8 cellular contexts compared by ENCODE assay signal in the genomic region with DNA sequence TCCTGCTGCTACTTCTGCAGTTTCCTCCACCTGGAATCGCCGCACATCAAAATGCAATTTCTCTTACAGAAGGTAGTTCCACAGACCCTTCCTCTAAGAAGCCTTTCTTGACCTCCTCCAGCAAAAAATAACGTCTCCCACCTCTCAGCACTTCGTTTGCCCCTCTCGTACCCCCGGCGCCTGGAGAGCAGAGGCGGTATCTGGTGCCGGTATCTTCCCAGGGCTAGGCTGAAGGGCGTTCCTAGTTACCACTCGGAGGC. TPM values are rescaled to one million over a fixed set of nuclear protein-coding genes. Genes with fewer than 3 reads are reported as not detected.
A peak's percentile ranks its signal among the peaks of the same experiment; 100 is the strongest.
DNase-seq lines count a peak whose midpoint lies in the region; ATAC-seq, FAIRE-seq and TF ChIP-seq lines count a peak whose summit lies in the region.

No MANE protein-coding gene starts in this region.

- H3K4ac ChIP-seq in IMR-90 (ENCODE audit: low read depth, low read length) = peak overlapping the region; percentile 69

- TF ChIP-seq RAD21 in IMR-90 (IDR thresholded peaks at IDR 0.05; ENCODE audit: low read length) = no peak

- H2AFZ ChIP-seq in IMR-90 (replicated peaks; ENCODE audit: low read length, poor library complexity) = peak overlapping the region; percentile 100

- no peak overlapping the region for H2BK120ac ChIP-seq in IMR-90 (ENCODE audit: low read depth, low read length)

- POLR2A ChIA-PET in IMR-90 (lab: Charles Lee; ENCODE audit: unreplicated experiment) = no interaction called here

- CTCF ChIA-PET in IMR-90 (lab: Yijun Ruan, JAX) = interaction anchor here (0.6 to 1.5 kb wide), 8 partner anchors 9 to 200 kb away, joined by 3 to 6 read pairs (median 4); no protein-coding TSS in a partner anchor

- peak overlapping the region; percentile 34; the same call in 1 of the 2 replicates for H3K56ac ChIP-seq in IMR-90 (ENCODE audit: extremely low read depth, insufficient read depth, low read length)

- H3K36me3 ChIP-seq in DOHH2 (ENCODE audit: control insufficient read depth, low read length) (peaks cover 48% of the 10 kb centered on the region), IMR-90 (ENCODE audit: control insufficient read depth, insufficient read depth, low read length) (peaks cover 9% of the 10 kb centered on the region), pancreas (peaks cover 0 to 9% (median 0%) of the 10 kb centered on the region in 3 donors)

- H2AK5ac ChIP-seq in IMR-90 (ENCODE audit: low read depth, low read length) = peak overlapping the region; percentile 40

- no peak for FAIRE-seq in pancreas (lab: Jason Lieb, UNC)

- no peak for DNase-seq in IMR-90
- no peak for DNase-seq in epithelial cell of esophagus (ENCODE audit: low read depth)
- no peak for DNase-seq in pancreas
- DNase-seq in NCI-H345 (lab: John Stamatoyannopoulos, UW) = no peak
- DNase-seq in activated gamma-delta T cell treated with Interleukin-2 at 50 U/mL for 16 hours = no peak

- intact Hi-C loops in IMR-90 (cut with micrococcal nuclease) (no loop called here), pancreas (cut with DNase I) (no loop called here)

- peaks cover 6% of the 10 kb centered on the region for H3K9me1 ChIP-seq in IMR-90 (ENCODE audit: insufficient read depth, low read length)

- H3K79me2 ChIP-seq in DOHH2 (ENCODE audit: control insufficient read depth, low read length) = peaks cover 61% of the 10 kb centered on the region

- dilution Hi-C loops in IMR-90 (cut with HindIII; ENCODE audit: low sequenced_read_pairs, unreplicated experiment) = no loop called here

- ATAC-seq in IMR-90 (ENCODE audit: low read depth) (no peak), pancreas (peak in 1 of 4 donors; percentile 37), GM18873 (IDR thresholded peaks at IDR 0.05; ENCODE audit: low FRiP score, unreplicated experiment) (no peak), HG02759 (IDR thresholded peaks at IDR 0.05; ENCODE audit: unreplicated experiment) (no peak)

- H3K23ac ChIP-seq in IMR-90 (ENCODE audit: low read depth, low read length) = peak overlapping the region; percentile 77

- H3K27ac ChIP-seq in DOHH2 (ENCODE audit: low read depth, low read length) = peak overlapping the region; percentile 64
- no peak overlapping the region; the same call in 1 of the 2 replicates for H3K27ac ChIP-seq in IMR-90 (ENCODE audit: insufficient read depth, low read length)
- H3K27ac ChIP-seq in pancreas = peak overlapping the region; percentile 7 to 74 (median 32)

- no TSS peak for BruUV-seq in IMR-90 (replicated peaks; lab: Mats Ljungman, UMichigan)

- H2AK9ac ChIP-seq in IMR-90 (replicated peaks; ENCODE audit: low read depth, low read length, poor library complexity) = peak overlapping the region; percentile 94

- peak overlapping the region; percentile 75 for H3K4me2 ChIP-seq in DOHH2 (ENCODE audit: low read length)
- H3K4me2 ChIP-seq in IMR-90 (ENCODE audit: low read depth, low read length) = peak overlapping the region; percentile 82

- H3K9me3 ChIP-seq in DOHH2 (ENCODE audit: control insufficient read depth, insufficient read depth, low read length) (no peaks in the 10 kb centered on the region), IMR-90 (ENCODE audit: control insufficient read depth, insufficient read depth, low read length) (no peaks in the 10 kb centered on the region), pancreas (no peaks in the 10 kb centered on the region)

- H3K27me3 ChIP-seq in DOHH2 (ENCODE audit: control insufficient read depth, low read length) = no peaks in the 10 kb centered on the region
- 0 out of 2 replicates have a peak, but pooled peaks cover 2% of the 10 kb centered on the region for H3K27me3 ChIP-seq in IMR-90 (ENCODE audit: control insufficient read depth, insufficient read depth, low read length)
- no peaks in the 10 kb centered on the region for H3K27me3 ChIP-seq in pancreas

- H3K79me1 ChIP-seq in IMR-90 (ENCODE audit: low read depth in 1 of 2, low read length in 2 of 2) = peaks cover 15 to 19% of the 10 kb centered on the region in 2 experiments

- H4K91ac ChIP-seq in IMR-90 (ENCODE audit: insufficient read depth, low read depth, low read length) = peak overlapping the region; percentile 33; the same call in 1 of the 2 replicates

- no peaks in the 10 kb centered on the region for H3K9me2 ChIP-seq in DOHH2 (replicated peaks; ENCODE audit: control insufficient read depth, low read length)

- no peak overlapping the region for H4K5ac ChIP-seq in IMR-90 (ENCODE audit: low read depth, low read length)

- peak overlapping the region; percentile 23 for H3K9ac ChIP-seq in IMR-90 (ENCODE audit: low read depth, low read length)

- H3K14ac ChIP-seq in IMR-90 (replicated peaks; ENCODE audit: low read depth, low read length) = peak overlapping the region; percentile 72

- H2BK5ac ChIP-seq in IMR-90 (ENCODE audit: low read depth, low read length, poor library complexity, severe bottlenecking) = no peak overlapping the region

- in situ Hi-C loops in IMR-90 (cut with MboI; ENCODE audit: low sequenced_read_pairs) = no loop called here

- no peak overlapping the region for H2BK15ac ChIP-seq in IMR-90 (ENCODE audit: low read depth, low read length)

- 0% methylated on average over 1 of the region's 11 CpGs; no CpG with 5 or more reads in 1 of the 2 experiments for WGBS in IMR-90 (ENCODE audit: extremely low coverage in 2 of 2, insufficient read length in 1 of 2), 2 experiments
- 0 to 2% methylated on average over 11 of the region's 11 CpGs for WGBS in pancreas, 2 donors

- H3F3A ChIP-seq in DOHH2 (ENCODE audit: control insufficient read depth, insufficient read depth) = no peaks in the 10 kb centered on the region

- H3K4me1 ChIP-seq in DOHH2 (ENCODE audit: control insufficient read depth, low read length) = peaks cover 26% of the 10 kb centered on the region
- H3K4me1 ChIP-seq in IMR-90 (ENCODE audit: control insufficient read depth, insufficient read depth, low read length) = peaks cover 3% of the 10 kb centered on the region; the same call in 1 of the 2 replicates
- peaks cover 0 to 6% (median 0%) of the 10 kb centered on the region in 3 donors for H3K4me1 ChIP-seq in pancreas

- peaks cover 16% of the 10 kb centered on the region; the same call in 1 of the 2 replicates for H4K20me1 ChIP-seq in DOHH2 (ENCODE audit: control insufficient read depth, insufficient read depth, low read depth, low read length)
- no peaks in the 10 kb centered on the region; the same call in 1 of the 2 replicates for H4K20me1 ChIP-seq in IMR-90 (ENCODE audit: insufficient read depth, low read length)

- H3K4me3 ChIP-seq in DOHH2 (ENCODE audit: low read length) (peak overlapping the region; percentile 99), IMR-90 (ENCODE audit: insufficient read depth, low read depth, low read length) (peak overlapping the region; percentile 64), epithelial cell of esophagus (ENCODE audit: low read length) (peak overlapping the region; percentile 82), pancreas (peak overlapping the region; percentile 66 to 71 (median 68))

- no peak overlapping the region for H2BK20ac ChIP-seq in IMR-90 (ENCODE audit: low read depth, low read length)

- no peak for TF ChIP-seq POLR2A in IMR-90 (IDR thresholded peaks at IDR 0.05; ENCODE audit: low read depth, low read length)

- H4K8ac ChIP-seq in IMR-90 (ENCODE audit: low read depth in 2 of 2, low read length in 2 of 2) = peak overlapping the region; percentile 55 to 80; a peak in 3 of 4 replicates

- TF ChIP-seq CTCF in DOHH2 (IDR thresholded peaks at IDR 0.05; ENCODE audit: low read depth, low read length, poor library complexity, severe bottlenecking) (no peak), IMR-90 (conservative IDR thresholded peaks at IDR 0.05; ENCODE audit: low read depth, low read length) (no peak), epithelial cell of esophagus (IDR thresholded peaks at IDR 0.05; ENCODE audit: insufficient read depth, low read depth, low read length, missing control alignments) (no peak), pancreas (IDR thresholded peaks at IDR 0.05) (no peak)

- H3K18ac ChIP-seq in IMR-90 (ENCODE audit: low read depth, low read length) = no peak overlapping the region

RNA-seq across cellular contexts. Expression of a gene that starts 0.5 kb away (rescaled TPM):
- total RNA-seq in IMR-90 (2012; rRNA removed) (23.3 and 24.9 TPM in 2 replicates), pancreas (10 to 100 TPM; 12.2 to 20.7 (median 16.6) TPM)
- polyA plus RNA-seq in IMR-90 (2012; rRNA removed) (45.5 and 48.9 TPM in 2 replicates), pancreas (10 to 100 TPM; 12.2 to 16.9 TPM)
- 50.7 and 53.0 TPM in 2 replicates for polyA plus RNA-seq in IMR-90 (2012; cell fraction: cytosol; rRNA removed)
- polyA plus RNA-seq in IMR-90 (2012; cell fraction: nucleus; rRNA removed; ENCODE audit: low replicate concordance) = 14.2 and 16.1 TPM in 2 replicates

RNA-seq across cellular contexts. Expression of a gene that starts 16.3 kb away (rescaled TPM):
- total RNA-seq in IMR-90 (2012; rRNA removed) (10.4 and 10.6 TPM in 2 replicates), pancreas (10 to 100 TPM; 17.5 to 35.4 (median 25.4) TPM)
- polyA plus RNA-seq in IMR-90 (2012; rRNA removed) (25.5 and 31.4 TPM in 2 replicates), pancreas (10 to 100 TPM; 14.8 to 30.3 TPM)
- polyA plus RNA-seq in IMR-90 (2012; cell fraction: cytosol; rRNA removed) = 15.2 and 18.1 TPM in 2 replicates
- 6.0 and 10.4 TPM in 2 replicates for polyA plus RNA-seq in IMR-90 (2012; cell fraction: nucleus; rRNA removed; ENCODE audit: low replicate concordance)

RNA-seq across cellular contexts. Expression of a gene that starts 21.9 kb away (rescaled TPM):
- total RNA-seq in IMR-90 (2012; rRNA removed) (5.2 and 5.8 TPM in 2 replicates), pancreas (1 to 10 TPM; 1.5 to 5.0 (median 3.1) TPM)
- polyA plus RNA-seq in IMR-90 (2012; rRNA removed) (10.9 and 16.8 TPM in 2 replicates), pancreas (1 to 10 TPM; 3.0 to 3.8 TPM)
- polyA plus RNA-seq in IMR-90 (2012; cell fraction: cytosol; rRNA removed) = 13.4 and 37.4 TPM in 2 replicates
- polyA plus RNA-seq in IMR-90 (2012; cell fraction: nucleus; rRNA removed; ENCODE audit: low replicate concordance) = 19.9 and 62.3 TPM in 2 replicates

RNA-seq across cellular contexts. Expression of a gene that starts 34.1 kb away (rescaled TPM):
- total RNA-seq in IMR-90 (2012; rRNA removed) (6.6 and 6.9 TPM in 2 replicates), pancreas (1 to 10 TPM; 4.0 to 6.5 (median 4.6) TPM)
- polyA plus RNA-seq in IMR-90 (2012; rRNA removed) (5.8 and 6.7 TPM in 2 replicates), pancreas (1 to 10 TPM; 3.1 to 5.0 TPM)
- 5.6 and 5.8 TPM in 2 replicates for polyA plus RNA-seq in IMR-90 (2012; cell fraction: cytosol; rRNA removed)
- 5.3 and 10.5 TPM in 2 replicates for polyA plus RNA-seq in IMR-90 (2012; cell fraction: nucleus; rRNA removed; ENCODE audit: low replicate concordance)

RNA-seq across cellular contexts. Expression of a gene that starts 43.2 kb away (rescaled TPM):
- total RNA-seq in IMR-90 (2012; rRNA removed) (not detected in 2 replicates), pancreas (1 to 10 TPM; 1.1 to 9.1 (median 3.1) TPM)
- polyA plus RNA-seq in IMR-90 (2012; rRNA removed) (not detected in 2 replicates), pancreas (1 to 10 TPM in 1 of 2 donors, under 1 TPM in 1; 0.54 to 1.0 TPM)
- polyA plus RNA-seq in IMR-90 (2012; cell fraction: cytosol; rRNA removed) = not detected in 2 replicates
- 0.01 TPM in 1 of 2 replicates, not detected in the other for polyA plus RNA-seq in IMR-90 (2012; cell fraction: nucleus; rRNA removed; ENCODE audit: low replicate concordance)
